ENCODE assay signal across 8 cellular contexts in the genomic region with DNA sequence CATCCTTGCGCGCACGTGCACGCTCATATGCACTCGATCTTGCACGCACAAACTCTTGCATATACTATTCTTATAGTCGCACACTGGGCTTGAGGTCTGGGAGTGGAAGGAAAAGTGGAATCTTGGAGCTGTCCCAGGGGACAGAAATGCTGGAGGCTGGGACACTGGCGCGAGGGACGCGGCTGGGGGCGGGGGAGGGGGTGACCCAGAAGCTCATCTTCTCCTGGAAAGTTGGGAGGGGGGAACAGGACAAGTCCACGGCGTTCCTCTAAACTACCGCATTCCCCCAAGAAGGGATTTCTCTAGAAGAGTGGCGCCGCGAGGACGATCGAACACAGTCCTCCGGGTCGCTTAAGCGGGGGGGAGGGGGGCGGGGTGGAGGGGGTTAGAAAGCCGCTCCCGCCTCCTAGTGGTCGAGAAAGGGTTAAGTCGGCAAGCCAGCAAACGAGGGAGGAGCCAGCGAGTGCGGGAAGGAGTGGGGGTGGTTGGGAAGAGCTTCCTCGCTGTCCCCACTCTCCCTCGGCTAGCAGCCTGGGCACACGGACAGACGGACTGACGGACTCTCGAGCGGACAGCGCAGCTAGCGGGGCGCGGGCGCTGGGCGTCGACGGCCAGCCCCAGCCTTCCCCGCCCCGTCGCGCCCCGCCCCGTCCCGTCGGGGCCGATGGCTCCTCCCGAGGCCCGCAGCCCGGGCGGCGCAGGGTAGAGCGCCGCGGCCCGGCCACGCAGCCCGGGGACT. TPM values are rescaled to one million over a fixed set of nuclear protein-coding genes. Genes with fewer than 3 reads are reported as not detected.
DNase-seq lines count a peak whose midpoint lies in the region; ATAC-seq and TF ChIP-seq lines count a peak whose summit lies in the region.

TSS of gene RTN4RL2 (plus strand) at position 512 of the 739 bp plus-strand sequence. CDS start 338 bp downstream, outside the sequence.

- peaks cover 46% of the 10 kb centered on the region for H3K4me1 ChIP-seq in suprapubic skin

- TF ChIP-seq POLR2A in suprapubic skin (IDR thresholded peaks at IDR 0.05) = no peak

- H3K36me3 ChIP-seq in suprapubic skin = no peaks in the 10 kb centered on the region

- H3K27ac ChIP-seq in VCaP = peak within 1 kb of the TSS; percentile 62; the same call in 1 of the 2 replicates
- H3K27ac ChIP-seq in dorsolateral prefrontal cortex = peak within 1 kb of the TSS in 50 of 59 donors; percentile 17 to 91 (median 66)
- no peak within 1 kb of the TSS for H3K27ac ChIP-seq in suprapubic skin

- H3K9me3 Mint-ChIP-seq in CD14-positive monocyte (peaks cover 0 to 28% (median 7%) of the 10 kb centered on the region in 7 donors), memory B cell (no peaks in the 10 kb centered on the region)

- H3K27me3 ChIP-seq in dorsolateral prefrontal cortex = peaks cover 0 to 41% (median 13%) of the 10 kb centered on the region in 45 donors
- peaks cover 22% of the 10 kb centered on the region for H3K27me3 ChIP-seq in suprapubic skin

- H3K9me3 ChIP-seq in suprapubic skin = no peaks in the 10 kb centered on the region

- DNase-seq in CD14-positive monocyte (ENCODE audit: low spot score) = no peak
- peak; percentile 50 for DNase-seq in NCI-H2029 (lab: John Stamatoyannopoulos, UW)
- DNase-seq in dorsolateral prefrontal cortex = peak in 4 of 10 donors; percentile 46 to 82 (median 54)
- DNase-seq in memory B cell (ENCODE audit: low spot score in 2 of 2) = no peak
- DNase-seq in suprapubic skin (ENCODE audit: low spot score in 2 of 2) = no peak
- no peak for DNase-seq in amniotic stem cell (lab: John Stamatoyannopoulos, UW)

- peak within 1 kb of the TSS in 2 of 7 donors; percentile 30 to 52 for H3K27ac Mint-ChIP-seq in CD14-positive monocyte
- H3K27ac Mint-ChIP-seq in memory B cell = no peak within 1 kb of the TSS

- H3K4me3 Mint-ChIP-seq in CD14-positive monocyte (peak within 1 kb of the TSS; percentile 74 to 97), memory B cell (peak within 1 kb of the TSS; percentile 78)

- intact Hi-C loops in CD14-positive monocyte (cut with micrococcal nuclease) (no loop called here), dorsolateral prefrontal cortex (cut with DNase I) (loop anchor here (5.0 to 10.0 kb wide), 3 partner anchors 105 to 1055 kb away; partner anchors contain the start of gene YPEL4 (in 1 of the 2))

- TF ChIP-seq CTCF in CD14-positive monocyte (IDR thresholded peaks at IDR 0.05) (no peak), VCaP (conservative IDR thresholded peaks at IDR 0.05) (peak; percentile 24; the same call in 1 of the 2 replicates), dorsolateral prefrontal cortex (IDR thresholded peaks at IDR 0.05 in 54 of 56, conservative IDR thresholded peaks at IDR 0.05 in 2 of 56; ENCODE audit: low read depth in 1 of 56, partially characterized antibody in 56 of 56) (peak in 24 of 56 donors; percentile 7 to 39 (median 18)), suprapubic skin (IDR thresholded peaks at IDR 0.05) (peak in 1 of 2 donors; percentile 19)

- H3K4me1 Mint-ChIP-seq in CD14-positive monocyte (peaks cover 44% of the 10 kb centered on the region), memory B cell (peaks cover 26% of the 10 kb centered on the region)

- 1% methylated on average over 29 of the region's 66 CpGs for WGBS in suprapubic skin

- peaks cover 39 to 59% (median 56%) of the 10 kb centered on the region in 3 donors for H3K27me3 Mint-ChIP-seq in CD14-positive monocyte (ENCODE audit: low read depth in 3 of 3)
- peaks cover 19% of the 10 kb centered on the region for H3K27me3 Mint-ChIP-seq in memory B cell

- TF ChIP-seq EP300 in suprapubic skin (IDR thresholded peaks at IDR 0.05) = no peak

- H3K36me3 Mint-ChIP-seq in CD14-positive monocyte (peaks cover 2 to 19% of the 10 kb centered on the region in 2 donors), memory B cell (no peaks in the 10 kb centered on the region)

- H3K4me3 ChIP-seq in dorsolateral prefrontal cortex (peak within 1 kb of the TSS; percentile 30 to 71 (median 55)), suprapubic skin (peak within 1 kb of the TSS; percentile 46)

- ATAC-seq in GM21529 (IDR thresholded peaks at IDR 0.05; ENCODE audit: unreplicated experiment) (peak; percentile 40), memory B cell (ENCODE audit: low read depth) (peak; percentile 34)

RNA-seq across cellular contexts. Expression of gene RTN4RL2, which starts in this region (rescaled TPM):
- under 1 TPM; 0.40 to 0.53 TPM for polyA plus RNA-seq in CD14-positive monocyte
- total RNA-seq in dorsolateral prefrontal cortex = 10 to 100 TPM in 119 of 120 experiments, 1 to 10 TPM in 1; 8.1 to 75.2 (median 32.4) TPM
- total RNA-seq in suprapubic skin = 1 to 10 TPM in 3 of 4 donors, under 1 TPM in 1; 0.64 to 4.8 (median 3.2) TPM

Comparison
In these comparisons a context has a peak if more than half of its experiments do, and no peak if none do; other contexts are left out.
1. intact Hi-C loops: an anchor here in dorsolateral prefrontal cortex (5.0 to 10.0 kb wide); none called in CD14-positive monocyte.